ENCODE assay signal across 7 cellular contexts in genomic region chr5:173371400-173371799, GRCh38. TPM values are rescaled to one million over a fixed set of nuclear protein-coding genes. Genes with fewer than 3 reads are reported as not detected.
"Had no signal": no experiment of that assay in that cellular context is flagged by ENCODE, and none has a peak within 500 bp of the region (broad histone marks: within the 10 kb centered on the region; RNA-seq: fewer than 3 reads in every experiment).

No MANE protein-coding gene starts in this region.

- H3K4me1 Mint-ChIP-seq: IgD-negative memory B cell had no signal

- H3K4me2 ChIP-seq: KMS-11 had no signal

- H3K27ac Mint-ChIP-seq: IgD-negative memory B cell had no signal

- H3K36me3 Mint-ChIP-seq: IgD-negative memory B cell had no signal

- DNase-seq: IMR-90, KG1 had no signal

- H3K9ac ChIP-seq: KMS-11 had no signal

- FAIRE-seq: HTR-8/SVneo had no signal

- H3K4me3 Mint-ChIP-seq: IgD-negative memory B cell had no signal

- H3K27ac ChIP-seq: HL-60, KMS-11 had no signal

RNA-seq across cellular contexts. Expression of gene STC2, which starts 43.2 kb away (rescaled TPM):
- total RNA-seq: HT-29 had no signal
- polyA plus RNA-seq: IgD-negative memory B cell had no signal
